11 cellular contexts compared by ENCODE assay signal in the genomic region with DNA sequence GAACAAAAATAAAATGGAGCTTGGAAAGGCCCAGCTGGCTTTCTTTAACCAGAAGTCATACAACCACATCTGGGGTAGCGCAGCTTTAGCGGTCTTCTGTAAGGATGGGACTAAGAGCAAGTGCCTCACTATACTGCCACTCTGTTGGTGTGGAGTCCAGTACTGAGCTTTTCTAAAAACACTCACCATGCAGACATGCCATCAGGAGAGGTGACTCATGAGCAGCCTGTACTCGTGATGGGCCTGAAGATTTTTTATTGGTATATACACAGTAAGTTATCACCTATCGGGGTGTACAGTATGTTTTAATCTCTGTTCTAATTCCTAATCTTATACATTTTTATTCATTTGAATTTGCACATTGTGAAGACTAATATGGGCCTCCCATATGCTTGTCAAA. TPM values are rescaled to one million over a fixed set of nuclear protein-coding genes. Genes with fewer than 3 reads are reported as not detected.
DNase-seq lines count a peak whose midpoint lies in the region; ATAC-seq and TF ChIP-seq lines count a peak whose summit lies in the region.
"Had no signal": no experiment of that assay in that cellular context is flagged by ENCODE, and none has a peak within 500 bp of the region (broad histone marks: within the 10 kb centered on the region; RNA-seq: fewer than 3 reads in every experiment).

No MANE protein-coding gene starts in this region.

- H3K27ac ChIP-seq in OCI-LY3 (ENCODE audit: low read length), result no peak overlapping the region
- H3K27ac ChIP-seq: uterus had no signal

- DNase-seq in EH (ENCODE audit: low read depth), result peak; percentile 72
- peak; percentile 66 for DNase-seq in epithelial cell of esophagus (ENCODE audit: low read depth)
- DNase-seq in sciatic nerve (ENCODE audit: low spot score), result no peak
- DNase-seq in NOMO-1 (lab: John Stamatoyannopoulos, UW; ENCODE audit: unreplicated experiment in 2 of 2), result no peak
- no peak for DNase-seq in CD14-positive monocyte (ENCODE audit: low spot score)
- DNase-seq in activated effector memory CD4-positive, alpha-beta T cell treated with anti-CD3 and anti-CD28 coated beads, Interleukin-2, amount 50 U/mL, for 16 hours, result no peak
- DNase-seq in H7, result no peak
- DNase-seq: SIG-M5, uterus had no signal

- intact Hi-C loops in sciatic nerve (cut with DNase I) (no loop called here), CD14-positive monocyte (cut with micrococcal nuclease) (no loop called here)

- H4K20me1 ChIP-seq in OCI-LY3 (ENCODE audit: insufficient read depth, low read length), result peaks cover 61% of the 10 kb centered on the region

- TF ChIP-seq CTCF in OCI-LY3 (IDR thresholded peaks at IDR 0.05; ENCODE audit: low read depth, low read length) (no peak), epithelial cell of esophagus (IDR thresholded peaks at IDR 0.05; ENCODE audit: insufficient read depth, low read depth, low read length, missing control alignments) (no peak), CD14-positive monocyte (IDR thresholded peaks at IDR 0.05) (no peak)

- H3K27me3 Mint-ChIP-seq in CD14-positive monocyte (ENCODE audit: low read depth in 3 of 3), result no peaks in the 10 kb centered on the region

- no peak overlapping the region for H3K9ac ChIP-seq in OCI-LY3 (ENCODE audit: low read length)

- no peak overlapping the region for H2AFZ ChIP-seq in OCI-LY3 (ENCODE audit: low read depth, low read length)

- peak overlapping the region in 2 of 7 donors; percentile 8 to 70 for H3K27ac Mint-ChIP-seq in CD14-positive monocyte

- peaks cover 85% of the 10 kb centered on the region for H3K79me2 ChIP-seq in OCI-LY3 (ENCODE audit: low read length)

- ATAC-seq in sciatic nerve, result peak; percentile 15
- ATAC-seq: K562 had no signal

- H3K4me1 ChIP-seq in OCI-LY3 (ENCODE audit: low read length), result peaks cover 35% of the 10 kb centered on the region
- H3K4me1 ChIP-seq: uterus had no signal

- H3K27me3 ChIP-seq in OCI-LY3 (ENCODE audit: low read depth, low read length) (no peaks in the 10 kb centered on the region), H7 (ENCODE audit: control insufficient read depth, insufficient read depth, low read length) (no peaks in the 10 kb centered on the region)
- H3K27me3 ChIP-seq: uterus had no signal

- H3K4me2 ChIP-seq in OCI-LY3 (ENCODE audit: low read length), result peak overlapping the region; percentile 64; the same call in 1 of the 2 replicates

- H3K4me3 Mint-ChIP-seq in CD14-positive monocyte, result no peak overlapping the region

- H3K36me3 Mint-ChIP-seq in CD14-positive monocyte, result peaks cover 8 to 11% of the 10 kb centered on the region in 2 donors

- no peaks in the 10 kb centered on the region for H3K9me3 Mint-ChIP-seq in CD14-positive monocyte

- H3K4me3 ChIP-seq in OCI-LY3 (ENCODE audit: low read length), result 0 out of 2 replicates have a peak overlapping the region, but pooled peaks have one; percentile 4
- no peak overlapping the region for H3K4me3 ChIP-seq in epithelial cell of esophagus (ENCODE audit: low read length)
- no peak overlapping the region for H3K4me3 ChIP-seq in H7 (ENCODE audit: insufficient read depth, low read depth, low read length)
- H3K4me3 ChIP-seq: K562, uterus had no signal

- H3K36me3 ChIP-seq in OCI-LY3 (replicated peaks; ENCODE audit: low read depth, low read length), result peaks cover 8% of the 10 kb centered on the region
- H3K36me3 ChIP-seq in H7 (replicated peaks; ENCODE audit: control insufficient read depth, insufficient read depth, low read length), result no peaks in the 10 kb centered on the region
- H3K36me3 ChIP-seq: uterus had no signal

- no peaks in the 10 kb centered on the region for H3K9me3 ChIP-seq in OCI-LY3 (ENCODE audit: insufficient read depth, low read length)
- H3K9me3 ChIP-seq: uterus had no signal

- peaks cover 16% of the 10 kb centered on the region for H3K4me1 Mint-ChIP-seq in CD14-positive monocyte

RNA-seq across cellular contexts. Expression of a gene that starts 9.6 kb away (rescaled TPM):
- total RNA-seq in sciatic nerve, result 56.8 TPM
- 1 to 10 TPM; 5.1 to 8.9 TPM for polyA plus RNA-seq in CD14-positive monocyte
- total RNA-seq in H7 (2014; rRNA removed; shearing (Covaris generic)), result 31.4 and 41.3 TPM in 2 replicates

Comparison
In these comparisons a context has a peak if more than half of its experiments do, and no peak if none do; other contexts are left out.
1. DNase-seq: peak in EH (single experiment) and epithelial cell of esophagus (single experiment); none in sciatic nerve (single experiment), NOMO-1 (0 of 2), CD14-positive monocyte (single experiment), activated effector memory CD4-positive, alpha-beta T cell treated with anti-CD3 and anti-CD28 coated beads, Interleukin-2, amount 50 U/mL, for 16 hours (single experiment) and H7 (single experiment).